Comparison of ENCODE assay signal across 7 cellular contexts in genomic region chr19:41352279-41352608, GRCh38. TPM values are rescaled to one million over a fixed set of nuclear protein-coding genes. Genes with fewer than 3 reads are reported as not detected.
DNase-seq lines count a peak whose midpoint lies in the region; ATAC-seq and TF ChIP-seq lines count a peak whose summit lies in the region.

No MANE protein-coding gene starts in this region.

- H3K27me3 Mint-ChIP-seq in HFFc6 (ENCODE audit: insufficient read depth): no peaks in the 10 kb centered on the region
- H3K27me3 Mint-ChIP-seq in activated T-helper 2 cell treated with anti-CD3 and anti-CD28 coated beads, Interferon-gamma antibody, Interleukin-2, Interleukin-4, amounts not matched to agents 10 μg/mL and 5 μg/mL and 100 μg/mL, durations not matched to agents 14 hours and 24 hours and 36 hours (ENCODE audit: low read depth): no peaks in the 10 kb centered on the region
- no peaks in the 10 kb centered on the region for H3K27me3 Mint-ChIP-seq in stimulated activated naive B cell treated with anti-CD40 and anti-IgM and Interleukin-4, amounts not matched to agents 10 μg/mL and 1 μg/mL and 100 μg/mL, for 72 hours

- peak in 1 of 2 donors; percentile 1 for ATAC-seq in stimulated activated naive B cell treated with anti-CD40 and anti-IgM and Interleukin-4, amounts not matched to agents 10 μg/mL and 1 μg/mL and 100 μg/mL, for 72 hours (replicated peaks)
- ATAC-seq in HG03571 (IDR thresholded peaks at IDR 0.05; ENCODE audit: unreplicated experiment): no peak
- no peak for ATAC-seq in HG02642 (IDR thresholded peaks at IDR 0.05; ENCODE audit: poor library complexity, unreplicated experiment)

- peak overlapping the region; percentile 74 for H3K27ac Mint-ChIP-seq in HFFc6
- H3K27ac Mint-ChIP-seq in activated T-helper 2 cell treated with anti-CD3 and anti-CD28 coated beads, Interferon-gamma antibody, Interleukin-2, Interleukin-4, amounts not matched to agents 10 μg/mL and 5 μg/mL and 100 μg/mL, durations not matched to agents 14 hours and 24 hours and 36 hours: peak overlapping the region; percentile 97
- peak overlapping the region; percentile 98 for H3K27ac Mint-ChIP-seq in stimulated activated naive B cell treated with anti-CD40 and anti-IgM and Interleukin-4, amounts not matched to agents 10 μg/mL and 1 μg/mL and 100 μg/mL, for 72 hours

- H3K9me3 ChIP-seq in iPS-18c (ENCODE audit: control insufficient read depth, insufficient read depth, low read length): no peaks in the 10 kb centered on the region

- no peak for TF ChIP-seq CTCF in HFFc6 (IDR thresholded peaks at IDR 0.05)

- peak overlapping the region; percentile 99 for H3K4me3 Mint-ChIP-seq in HFFc6
- H3K4me3 Mint-ChIP-seq in activated T-helper 2 cell treated with anti-CD3 and anti-CD28 coated beads, Interferon-gamma antibody, Interleukin-2, Interleukin-4, amounts not matched to agents 10 μg/mL and 5 μg/mL and 100 μg/mL, durations not matched to agents 14 hours and 24 hours and 36 hours (ENCODE audit: low read depth): peak overlapping the region; percentile 100
- peak overlapping the region; percentile 98 to 100 for H3K4me3 Mint-ChIP-seq in stimulated activated naive B cell treated with anti-CD40 and anti-IgM and Interleukin-4, amounts not matched to agents 10 μg/mL and 1 μg/mL and 100 μg/mL, for 72 hours

- H3K4me1 Mint-ChIP-seq in HFFc6 (ENCODE audit: low read depth): peaks cover 30% of the 10 kb centered on the region
- peaks cover 43% of the 10 kb centered on the region for H3K4me1 Mint-ChIP-seq in activated T-helper 2 cell treated with anti-CD3 and anti-CD28 coated beads, Interferon-gamma antibody, Interleukin-2, Interleukin-4, amounts not matched to agents 10 μg/mL and 5 μg/mL and 100 μg/mL, durations not matched to agents 14 hours and 24 hours and 36 hours (ENCODE audit: low read depth)
- H3K4me1 Mint-ChIP-seq in stimulated activated naive B cell treated with anti-CD40 and anti-IgM and Interleukin-4, amounts not matched to agents 10 μg/mL and 1 μg/mL and 100 μg/mL, for 72 hours: peaks cover 42 to 68% of the 10 kb centered on the region in 2 donors

- intact Hi-C loops in activated T-helper 2 cell treated with anti-CD3 and anti-CD28 coated beads, Interferon-gamma antibody, Interleukin-2, Interleukin-4, amounts not matched to agents 10 μg/mL and 5 μg/mL and 100 μg/mL, durations not matched to agents 14 hours and 24 hours and 36 hours (cut with micrococcal nuclease): loop anchor here (1.0 kb wide), 1 partner anchor 89 kb away; no protein-coding TSS in a partner anchor

- H3K36me3 Mint-ChIP-seq in HFFc6 (ENCODE audit: low read depth): peaks cover 5% of the 10 kb centered on the region
- H3K36me3 Mint-ChIP-seq in activated T-helper 2 cell treated with anti-CD3 and anti-CD28 coated beads, Interferon-gamma antibody, Interleukin-2, Interleukin-4, amounts not matched to agents 10 μg/mL and 5 μg/mL and 100 μg/mL, durations not matched to agents 14 hours and 24 hours and 36 hours (ENCODE audit: low read depth): peaks cover 61% of the 10 kb centered on the region
- H3K36me3 Mint-ChIP-seq in stimulated activated naive B cell treated with anti-CD40 and anti-IgM and Interleukin-4, amounts not matched to agents 10 μg/mL and 1 μg/mL and 100 μg/mL, for 72 hours: peaks cover 39 to 53% of the 10 kb centered on the region in 2 donors

- no peaks in the 10 kb centered on the region for H3K9me3 Mint-ChIP-seq in HFFc6
- H3K9me3 Mint-ChIP-seq in activated T-helper 2 cell treated with anti-CD3 and anti-CD28 coated beads, Interferon-gamma antibody, Interleukin-2, Interleukin-4, amounts not matched to agents 10 μg/mL and 5 μg/mL and 100 μg/mL, durations not matched to agents 14 hours and 24 hours and 36 hours: no peaks in the 10 kb centered on the region
- H3K9me3 Mint-ChIP-seq in stimulated activated naive B cell treated with anti-CD40 and anti-IgM and Interleukin-4, amounts not matched to agents 10 μg/mL and 1 μg/mL and 100 μg/mL, for 72 hours: no peaks in the 10 kb centered on the region

- H3K4me3 ChIP-seq in iPS-18c (ENCODE audit: insufficient read depth, low read depth, low read length): peak overlapping the region; percentile 78

- DNase-seq in HFFc6 (no peak), NCI-H2171 treated with DMSO at 0.1 percent for 48 hours (lab: John Stamatoyannopoulos, UW) (no peak)
- no peak for DNase-seq in activated T-helper 2 cell treated with anti-CD3 and anti-CD28 coated beads, Interferon-gamma antibody, Interleukin-2, Interleukin-4, amounts not matched to agents 10 μg/mL and 5 μg/mL and 100 μg/mL, durations not matched to agents 14 hours and 24 hours and 36 hours (ENCODE audit: low spot score)
- no peak for DNase-seq in stimulated activated naive B cell treated with anti-CD40 and anti-IgM and Interleukin-4, amounts not matched to agents 10 μg/mL and 1 μg/mL and 100 μg/mL, for 72 hours

RNA-seq across cellular contexts. Expression of gene TGFB1, which starts 1.5 kb away (rescaled TPM):
- 100 to 1,000 TPM; 150 to 163 (median 158) TPM for total RNA-seq in HFFc6 (2021; fragmentation: NEBNext Ultra II Directional; extraction: Animal tissue kit (Norgen Biotek cat#: 25700))
- total RNA-seq in activated T-helper 2 cell treated with anti-CD3 and anti-CD28 coated beads, Interferon-gamma antibody, Interleukin-2, Interleukin-4, amounts not matched to agents 10 μg/mL and 5 μg/mL and 100 μg/mL, durations not matched to agents 14 hours and 24 hours and 36 hours: 125 and 126 TPM in 2 replicates

RNA-seq across cellular contexts. Expression of gene B9D2, which starts 11.7 kb away (rescaled TPM):
- total RNA-seq in HFFc6 (2021; fragmentation: NEBNext Ultra II Directional; extraction: Animal tissue kit (Norgen Biotek cat#: 25700)): 1 to 10 TPM; 4.9 to 6.8 (median 6.3) TPM
- 6.2 TPM in 2 replicates for total RNA-seq in activated T-helper 2 cell treated with anti-CD3 and anti-CD28 coated beads, Interferon-gamma antibody, Interleukin-2, Interleukin-4, amounts not matched to agents 10 μg/mL and 5 μg/mL and 100 μg/mL, durations not matched to agents 14 hours and 24 hours and 36 hours

RNA-seq across cellular contexts. Expression of gene TMEM91, which starts 24.1 kb away (rescaled TPM):
- total RNA-seq in HFFc6 (2021; fragmentation: NEBNext Ultra II Directional; extraction: Animal tissue kit (Norgen Biotek cat#: 25700)): 1 to 10 TPM; 1.4 to 2.6 (median 1.7) TPM
- total RNA-seq in activated T-helper 2 cell treated with anti-CD3 and anti-CD28 coated beads, Interferon-gamma antibody, Interleukin-2, Interleukin-4, amounts not matched to agents 10 μg/mL and 5 μg/mL and 100 μg/mL, durations not matched to agents 14 hours and 24 hours and 36 hours: 4.2 and 4.8 TPM in 2 replicates

RNA-seq across cellular contexts. Expression of gene CCDC97, which starts 42.3 kb away (rescaled TPM):
- total RNA-seq in HFFc6 (2021; fragmentation: NEBNext Ultra II Directional; extraction: Animal tissue kit (Norgen Biotek cat#: 25700)): 10 to 100 TPM; 15.4 to 19.1 (median 16.8) TPM
- total RNA-seq in activated T-helper 2 cell treated with anti-CD3 and anti-CD28 coated beads, Interferon-gamma antibody, Interleukin-2, Interleukin-4, amounts not matched to agents 10 μg/mL and 5 μg/mL and 100 μg/mL, durations not matched to agents 14 hours and 24 hours and 36 hours: 33.5 and 34.4 TPM in 2 replicates

RNA-seq across cellular contexts. Expression of gene EXOSC5, which starts 44.9 kb away (rescaled TPM):
- total RNA-seq in HFFc6 (2021; fragmentation: NEBNext Ultra II Directional; extraction: Animal tissue kit (Norgen Biotek cat#: 25700)): 10 to 100 TPM; 16.5 to 23.5 (median 18.1) TPM
- 50.4 and 54.3 TPM in 2 replicates for total RNA-seq in activated T-helper 2 cell treated with anti-CD3 and anti-CD28 coated beads, Interferon-gamma antibody, Interleukin-2, Interleukin-4, amounts not matched to agents 10 μg/mL and 5 μg/mL and 100 μg/mL, durations not matched to agents 14 hours and 24 hours and 36 hours
